ENCODE assay signal across 9 cellular contexts in the genomic region with DNA sequence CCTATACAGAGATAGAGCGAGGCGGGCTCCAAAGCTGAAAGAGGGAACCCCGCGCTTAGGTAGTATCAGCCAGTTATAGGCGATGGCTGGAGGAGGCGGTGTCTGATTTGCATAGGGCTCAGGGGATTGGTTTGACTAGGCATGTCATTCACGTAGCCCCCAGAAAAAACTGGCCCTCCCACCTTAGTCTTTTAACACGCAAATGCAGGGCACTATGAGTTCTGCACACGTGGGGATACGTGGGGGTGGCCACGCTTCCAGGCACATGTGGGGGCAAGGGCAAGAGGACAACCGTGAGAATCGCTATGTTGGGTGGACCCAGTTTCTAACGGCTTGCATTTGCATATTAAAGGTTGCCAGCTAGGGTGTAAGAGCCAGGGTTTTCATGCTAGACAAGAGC. TPM values are rescaled to one million over a fixed set of nuclear protein-coding genes. Genes with fewer than 3 reads are reported as not detected.
DNase-seq lines count a peak whose midpoint lies in the region; ATAC-seq and TF ChIP-seq lines count a peak whose summit lies in the region.
"Had no signal": no experiment of that assay in that cellular context is flagged by ENCODE, and none has a peak within 500 bp of the region (broad histone marks: within the 10 kb centered on the region; RNA-seq: fewer than 3 reads in every experiment).

No MANE protein-coding gene starts in this region.

- H3K4me3 Mint-ChIP-seq in T-cell = peak overlapping the region; percentile 34 to 59 (median 59)
- peak overlapping the region; percentile 1 for H3K4me3 Mint-ChIP-seq in endothelial cell (ENCODE audit: unreplicated experiment)

- ATAC-seq in T-cell (replicated peaks in 1 of 4) (peak; percentile 47 to 92 (median 69)), HG03439 (IDR thresholded peaks at IDR 0.05; ENCODE audit: unreplicated experiment) (no peak), GM21515 (IDR thresholded peaks at IDR 0.05; ENCODE audit: unreplicated experiment) (no peak)

- H3K9me3 ChIP-seq in mononuclear cell (ENCODE audit: low read depth, low read length) = no peaks in the 10 kb centered on the region

- peaks cover 16 to 17% (median 16%) of the 10 kb centered on the region in 3 donors for H3K4me1 Mint-ChIP-seq in T-cell
- peaks cover 9% of the 10 kb centered on the region for H3K4me1 Mint-ChIP-seq in endothelial cell (ENCODE audit: unreplicated experiment)

- H3K27ac Mint-ChIP-seq in T-cell = peak overlapping the region; percentile 10 to 81
- no peak overlapping the region for H3K27ac Mint-ChIP-seq in endothelial cell (ENCODE audit: unreplicated experiment)

- TF ChIP-seq CTCF in endothelial cell (IDR thresholded peaks at IDR 0.05; ENCODE audit: unreplicated experiment) = no peak

- H3K27me3 Mint-ChIP-seq in T-cell (peaks cover 2 to 5% of the 10 kb centered on the region in 2 donors), endothelial cell (ENCODE audit: unreplicated experiment) (no peaks in the 10 kb centered on the region)

- POLR2A ChIA-PET in T-cell (lab: Charles Lee) = no interaction called here

- H3K4me1 ChIP-seq in mononuclear cell (ENCODE audit: insufficient read depth, low read length) = no peaks in the 10 kb centered on the region

- peaks cover 0 to 3% (median 0%) of the 10 kb centered on the region in 3 donors for H3K9me3 Mint-ChIP-seq in T-cell
- no peaks in the 10 kb centered on the region for H3K9me3 Mint-ChIP-seq in endothelial cell (ENCODE audit: unreplicated experiment)

- CTCF ChIA-PET in T-cell (lab: Charles Lee) = no interaction called here

- no peaks in the 10 kb centered on the region for H3K27me3 ChIP-seq in mononuclear cell (ENCODE audit: insufficient read depth, low read length)

- H3K4me3 ChIP-seq in mononuclear cell (ENCODE audit: low read length) = peak overlapping the region; percentile 4

- DNase-seq in C1 segment of cervical spinal cord (lab: John Stamatoyannopoulos, UW) (peak in 9 of 14 donors; percentile 6 to 52 (median 15)), T-cell (peak in 33 of 34 experiments; percentile 1 to 50 (median 21)), endothelial cell (ENCODE audit: low spot score) (peak; percentile 14), UCSD-AML1 (lab: John Stamatoyannopoulos, UW; ENCODE audit: unreplicated experiment) (no peak), RPMI8226 (no peak)
- DNase-seq: DND-41 had no signal

- H3K36me3 Mint-ChIP-seq in T-cell = no peaks in the 10 kb centered on the region
- H3K36me3 Mint-ChIP-seq in endothelial cell (ENCODE audit: low read depth, unreplicated experiment) = no peaks in the 10 kb centered on the region

RNA-seq across cellular contexts. Expression of a gene that starts 56.7 kb away (rescaled TPM):
- total RNA-seq in T-cell = not detected
- 0.13 TPM for total RNA-seq in endothelial cell (ENCODE audit: unreplicated experiment)
- not detected for total RNA-seq in mononuclear cell

Comparison
In these comparisons a context has a peak if more than half of its experiments do, and no peak if none do; other contexts are left out.
1. DNase-seq: peak in C1 segment of cervical spinal cord (9 of 14), T-cell (33 of 34) and endothelial cell (single experiment); none in UCSD-AML1 (single experiment) and RPMI8226 (single experiment).
2. ATAC-seq: peak in T-cell (4 of 4); none in HG03439 (single experiment) and GM21515 (single experiment).